Comparison of ENCODE assay signal across 8 cellular contexts in genomic region chr11:9601041-9601875, GRCh38. TPM values are rescaled to one million over a fixed set of nuclear protein-coding genes. Genes with fewer than 3 reads are reported as not detected.
DNase-seq lines count a peak whose midpoint lies in the region; ATAC-seq and TF ChIP-seq lines count a peak whose summit lies in the region.

No MANE protein-coding gene starts in this region.

- peak; percentile 50 for DNase-seq in activated naive CD4-positive, alpha-beta T cell treated with Interleukin-2 at 50 U/mL for 16 hours
- DNase-seq in activated naive CD4-positive, alpha-beta T cell treated with anti-CD3 and anti-CD28 coated beads, Interleukin-2, amount 50 U/mL, for 16 hours, result no peak
- peak; percentile 20 for DNase-seq in activated T-helper 9 cell treated with anti-CD3 and anti-CD28 coated beads, Interleukin-2, amount 50 U/mL, for 16 hours (ENCODE audit: low read depth)
- DNase-seq in iPS DF 19.7 (ENCODE audit: low read depth, low spot score) (peak; percentile 85), NCI-H345 treated with DMSO at 0.1 percent for 48 hours (lab: John Stamatoyannopoulos, UW; ENCODE audit: unreplicated experiment) (no peak)
- DNase-seq in stimulated activated CD8-positive, alpha-beta memory T cell treated with anti-CD3 and anti-CD28 coated beads, Interleukin-12 subunit alpha, Interleukin-12 subunit beta, amount 100 ng/mL, for 1 hour (ENCODE audit: low read depth), result peak; percentile 29

- peak; percentile 83 for ATAC-seq in HG02981 (IDR thresholded peaks at IDR 0.05; ENCODE audit: unreplicated experiment)

TF ChIP-seq in PFSK-1, 5 proteins besides CTCF, POLR2A, EP300 and RAD21:
- TF ChIP-seq POLR2AphosphoS5 (IDR thresholded peaks at IDR 0.05; ENCODE audit: low read depth, low read length) (peak; percentile 49; the same call in 1 of the 2 replicates), SIN3A (IDR thresholded peaks at IDR 0.05; ENCODE audit: borderline replicate concordance, insufficient read depth, low read length) (no peak), REST (IDR thresholded peaks at IDR 0.05; ENCODE audit: insufficient read depth in 1 of 2, low read depth in 2 of 2, low read length in 2 of 2) (no peak)
TF ChIP-seq in PFSK-1: peak in this region for 1.

RNA-seq across cellular contexts. Expression of gene WEE1, which starts 27.8 kb away (rescaled TPM):
- polyA plus RNA-seq in PFSK-1 (2012; ENCODE audit: insufficient read length, low read depth), result 16.8 TPM

Comparison
In these comparisons a context has a peak if more than half of its experiments do, and no peak if none do; other contexts are left out.
1. DNase-seq: peak in activated naive CD4-positive, alpha-beta T cell treated with Interleukin-2 at 50 U/mL for 16 hours (single experiment), activated T-helper 9 cell treated with anti-CD3 and anti-CD28 coated beads, Interleukin-2, amount 50 U/mL, for 16 hours (single experiment), iPS DF 19.7 (single experiment) and stimulated activated CD8-positive, alpha-beta memory T cell treated with anti-CD3 and anti-CD28 coated beads, Interleukin-12 subunit alpha, Interleukin-12 subunit beta, amount 100 ng/mL, for 1 hour (single experiment); none in activated naive CD4-positive, alpha-beta T cell treated with anti-CD3 and anti-CD28 coated beads, Interleukin-2, amount 50 U/mL, for 16 hours (single experiment) and NCI-H345 treated with DMSO at 0.1 percent for 48 hours (single experiment).